9 cellular contexts compared by ENCODE assay signal in genomic region chr17:70603226-70603625, GRCh38.
"Had no signal": no experiment of that assay in that cellular context is flagged by ENCODE, and none has a peak within 500 bp of the region (broad histone marks: within the 10 kb centered on the region; RNA-seq: fewer than 3 reads in every experiment).

No MANE protein-coding gene starts in this region.

- H3K9me3 ChIP-seq: HAP-1 had no signal

- H3K4me3 ChIP-seq: GM23248, GM23338, HAP-1 had no signal

- H3K36me3 ChIP-seq: HAP-1 had no signal

- H3K4me1 ChIP-seq: HAP-1 had no signal

- DNase-seq: GM23248, GOT3, H7, H9, HCEC 1CT, HFFc6 had no signal

- H3K27ac ChIP-seq: GM23248 had no signal

- ATAC-seq: GM23338, HCT116 had no signal
